Comparison of ENCODE assay signal across 9 cellular contexts in the genomic region with DNA sequence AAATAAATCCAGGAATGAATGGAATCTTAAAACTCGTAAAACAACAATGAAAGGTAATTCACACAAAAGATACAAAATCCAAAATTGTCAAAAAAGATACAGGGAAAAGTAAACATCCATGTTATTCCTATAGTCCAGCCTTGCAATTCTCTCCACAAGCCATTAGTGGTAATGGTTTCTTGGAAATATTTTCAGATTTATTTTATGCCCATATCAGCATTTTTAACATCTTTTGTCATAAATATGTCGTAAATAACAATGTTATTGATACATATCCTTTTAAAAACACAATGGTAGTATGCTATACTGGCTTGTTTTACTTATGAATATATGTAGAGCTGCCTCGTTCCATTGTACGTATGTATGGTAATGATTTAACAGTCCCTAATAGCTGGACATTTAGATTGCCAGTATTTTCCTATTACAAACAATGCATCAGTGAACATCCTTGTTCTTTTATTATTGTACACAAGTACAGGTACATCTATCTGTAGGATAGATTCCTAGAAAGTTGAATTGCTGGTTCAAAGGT. TPM values are rescaled to one million over a fixed set of nuclear protein-coding genes. Genes with fewer than 3 reads are reported as not detected.
A peak's percentile ranks its signal among the peaks of the same experiment; 100 is the strongest.
DNase-seq lines count a peak whose midpoint lies in the region; ATAC-seq, FAIRE-seq and TF ChIP-seq lines count a peak whose summit lies in the region.
"Had no signal": no experiment of that assay in that cellular context is flagged by ENCODE, and none has a peak within 500 bp of the region (broad histone marks: within the 10 kb centered on the region; RNA-seq: fewer than 3 reads in every experiment).

No MANE protein-coding gene starts in this region.

- H3K27me3 Mint-ChIP-seq in CD4-positive, CD25-positive, alpha-beta regulatory T cell, result peaks cover 32% of the 10 kb centered on the region

- H3K27ac Mint-ChIP-seq in CD4-positive, CD25-positive, alpha-beta regulatory T cell, result peak overlapping the region; percentile 98 to 100 (median 99)

- H3K27me3 ChIP-seq in CD4-positive, CD25-positive, alpha-beta regulatory T cell (ENCODE audit: control insufficient read depth, insufficient read depth, low read length), result no peaks in the 10 kb centered on the region
- H3K27me3 ChIP-seq in MM.1S (replicated peaks; ENCODE audit: insufficient read depth, low read length) (no peaks in the 10 kb centered on the region), osteoblast (ENCODE audit: insufficient read depth, low read length) (no peaks in the 10 kb centered on the region)
- no peaks in the 10 kb centered on the region for H3K27me3 ChIP-seq in effector memory CD4-positive, alpha-beta T cell (replicated peaks; ENCODE audit: control insufficient read depth, insufficient read depth, low read length, poor library complexity, severe bottlenecking)

- no peaks in the 10 kb centered on the region for H3K36me3 ChIP-seq in CD4-positive, CD25-positive, alpha-beta regulatory T cell (ENCODE audit: control insufficient read depth, insufficient read depth, low read length)
- no peaks in the 10 kb centered on the region for H3K36me3 ChIP-seq in MM.1S (replicated peaks; ENCODE audit: insufficient read depth, low read length)
- H3K36me3 ChIP-seq in effector memory CD4-positive, alpha-beta T cell (ENCODE audit: control insufficient read depth, insufficient read depth, low read length), result no peaks in the 10 kb centered on the region
- no peaks in the 10 kb centered on the region for H3K36me3 ChIP-seq in osteoblast (ENCODE audit: insufficient read depth, low read length)

- peaks cover 0 to 8% (median 0%) of the 10 kb centered on the region in 7 donors for H3K9me3 Mint-ChIP-seq in CD4-positive, CD25-positive, alpha-beta regulatory T cell

- peak overlapping the region; percentile 95 to 99 (median 98) for H3K4me3 Mint-ChIP-seq in CD4-positive, CD25-positive, alpha-beta regulatory T cell

- H2AFZ ChIP-seq in MM.1S (ENCODE audit: low read length) (peak overlapping the region; percentile 87), osteoblast (ENCODE audit: low read length) (peak overlapping the region; percentile 95)

- H3K9ac ChIP-seq in MM.1S (ENCODE audit: low read length), result peak overlapping the region; percentile 63; the same call in 1 of the 2 replicates

- H3K4me1 ChIP-seq in CD4-positive, CD25-positive, alpha-beta regulatory T cell (ENCODE audit: control insufficient read depth, insufficient read depth, low read length, poor library complexity, severe bottlenecking), result peaks cover 16% of the 10 kb centered on the region
- H3K4me1 ChIP-seq in MM.1S (ENCODE audit: low read length), result peaks cover 5% of the 10 kb centered on the region; the same call in 1 of the 2 replicates
- peaks cover 6% of the 10 kb centered on the region for H3K4me1 ChIP-seq in effector memory CD4-positive, alpha-beta T cell (ENCODE audit: control insufficient read depth, insufficient read depth, low read length, poor library complexity, severe bottlenecking)
- H3K4me1 ChIP-seq in osteoblast (ENCODE audit: insufficient read depth, low read length), result peaks cover 25% of the 10 kb centered on the region

- no peak for DNase-seq in CD4-positive, CD25-positive, alpha-beta regulatory T cell
- DNase-seq in MM.1S (no peak), osteoblast (ENCODE audit: insufficient read length, low spot score, missing footprints) (peak; percentile 53), HTR-8/SVneo (ENCODE audit: insufficient read length, low spot score) (no peak), NCI-H2081 (lab: John Stamatoyannopoulos, UW) (no peak), T-helper 9 cell (no peak)
- DNase-seq in effector memory CD4-positive, alpha-beta T cell, result no peak

- TF ChIP-seq CTCF in MM.1S (IDR thresholded peaks at IDR 0.05; ENCODE audit: low read length) (no peak), osteoblast (IDR thresholded peaks at IDR 0.05; ENCODE audit: extremely low read depth, low read depth, low read length) (no peak)

- H3K4me1 Mint-ChIP-seq in CD4-positive, CD25-positive, alpha-beta regulatory T cell, result peaks cover 6 to 42% (median 22%) of the 10 kb centered on the region in 4 donors

- H3K79me2 ChIP-seq in MM.1S (ENCODE audit: low read length) (no peaks in the 10 kb centered on the region), osteoblast (ENCODE audit: insufficient read depth, low read length) (no peaks in the 10 kb centered on the region)

- H3K9me3 ChIP-seq in CD4-positive, CD25-positive, alpha-beta regulatory T cell (ENCODE audit: control insufficient read depth in 2 of 2, low read length in 2 of 2), result no peaks in the 10 kb centered on the region
- no peaks in the 10 kb centered on the region for H3K9me3 ChIP-seq in MM.1S (replicated peaks; ENCODE audit: insufficient read depth, low read length)
- H3K9me3 ChIP-seq in effector memory CD4-positive, alpha-beta T cell (ENCODE audit: control insufficient read depth, low read length), result no peaks in the 10 kb centered on the region
- no peaks in the 10 kb centered on the region for H3K9me3 ChIP-seq in osteoblast (ENCODE audit: low read depth, low read length)

- H3K36me3 Mint-ChIP-seq in CD4-positive, CD25-positive, alpha-beta regulatory T cell, result no peaks in the 10 kb centered on the region

- H3K4me2 ChIP-seq in MM.1S (ENCODE audit: low read depth, low read length) (peak overlapping the region; percentile 44; the same call in 1 of the 2 replicates), osteoblast (ENCODE audit: insufficient read depth, low read length) (peak overlapping the region; percentile 96)

- ATAC-seq in CD4-positive, CD25-positive, alpha-beta regulatory T cell (ENCODE audit: low read depth in 2 of 2), result no peak
- no peak for ATAC-seq in GM21423 (IDR thresholded peaks at IDR 0.05; ENCODE audit: unreplicated experiment)

- peak overlapping the region; percentile 90 for H3K27ac ChIP-seq in CD4-positive, CD25-positive, alpha-beta regulatory T cell (ENCODE audit: insufficient read depth, low read length, poor library complexity, severe bottlenecking)
- H3K27ac ChIP-seq in MM.1S (ENCODE audit: low read length), result peak overlapping the region; percentile 74; the same call in 1 of the 2 replicates
- peak overlapping the region; percentile 80 for H3K27ac ChIP-seq in effector memory CD4-positive, alpha-beta T cell (ENCODE audit: insufficient read depth, low read length, poor library complexity, severe bottlenecking)
- H3K27ac ChIP-seq in osteoblast (ENCODE audit: low read depth, low read length), result peak overlapping the region; percentile 97

- H4K20me1 ChIP-seq in MM.1S (ENCODE audit: insufficient read depth, low read length), result no peaks in the 10 kb centered on the region
- no peaks in the 10 kb centered on the region for H4K20me1 ChIP-seq in osteoblast (ENCODE audit: insufficient read depth, low read length)

- FAIRE-seq in HTR-8/SVneo (lab: Jason Lieb, UNC), result no peak
- FAIRE-seq: TTC549 had no signal

- H3F3A ChIP-seq in MM.1S (ENCODE audit: insufficient read depth, low read length), result peaks cover 14% of the 10 kb centered on the region; the same call in 1 of the 2 replicates

- H3K4me3 ChIP-seq in CD4-positive, CD25-positive, alpha-beta regulatory T cell (ENCODE audit: low read depth, low read length), result peak overlapping the region; percentile 76
- H3K4me3 ChIP-seq in MM.1S (ENCODE audit: low read length) (peak overlapping the region; percentile 75), osteoblast (ENCODE audit: insufficient read depth, low read length) (peak overlapping the region; percentile 82)
- H3K4me3 ChIP-seq in effector memory CD4-positive, alpha-beta T cell (ENCODE audit: insufficient read depth, low read depth, low read length, poor library complexity, severe bottlenecking), result peak overlapping the region; percentile 84

- no peaks in the 10 kb centered on the region for H3K9me2 ChIP-seq in MM.1S (replicated peaks; ENCODE audit: insufficient read depth, low read length)

RNA-seq across cellular contexts. Expression of a gene that starts 30.6 kb away (rescaled TPM):
- total RNA-seq in CD4-positive, CD25-positive, alpha-beta regulatory T cell, result 77.0 TPM
- polyA plus RNA-seq in CD4-positive, CD25-positive, alpha-beta regulatory T cell, result 10 to 100 TPM; 70.4 to 87.2 (median 73.1) TPM
- 23.5 and 25.3 TPM in 2 replicates for total RNA-seq in osteoblast
